Comparison of ENCODE assay signal across 1 cellular context in genomic region chr1:2311184-2312032, GRCh38.
TF ChIP-seq lines count a peak whose summit lies in the region.

No MANE protein-coding gene starts in this region.

TF ChIP-seq in H1, 55 proteins besides CTCF, POLR2A, EP300 and RAD21 (continued from another document):
- TF ChIP-seq MAX (IDR thresholded peaks at IDR 0.05) (peak; percentile 88), KDM4A (IDR thresholded peaks at IDR 0.05; ENCODE audit: low read depth, low read length, severe bottlenecking) (no peak), GTF2F1 (IDR thresholded peaks at IDR 0.05; ENCODE audit: borderline replicate concordance, low read depth, low read length) (no peak), E2F6 (IDR thresholded peaks at IDR 0.05) (peak; percentile 73; the same call in 1 of the 2 replicates), YY1 (IDR thresholded peaks at IDR 0.05; ENCODE audit: low read depth, low read length) (no peak), USF2 (IDR thresholded peaks at IDR 0.05; ENCODE audit: low read length) (peak; percentile 17; the same call in 1 of the 2 replicates)
